Comparison of ENCODE assay signal across 10 cellular contexts in the genomic region with DNA sequence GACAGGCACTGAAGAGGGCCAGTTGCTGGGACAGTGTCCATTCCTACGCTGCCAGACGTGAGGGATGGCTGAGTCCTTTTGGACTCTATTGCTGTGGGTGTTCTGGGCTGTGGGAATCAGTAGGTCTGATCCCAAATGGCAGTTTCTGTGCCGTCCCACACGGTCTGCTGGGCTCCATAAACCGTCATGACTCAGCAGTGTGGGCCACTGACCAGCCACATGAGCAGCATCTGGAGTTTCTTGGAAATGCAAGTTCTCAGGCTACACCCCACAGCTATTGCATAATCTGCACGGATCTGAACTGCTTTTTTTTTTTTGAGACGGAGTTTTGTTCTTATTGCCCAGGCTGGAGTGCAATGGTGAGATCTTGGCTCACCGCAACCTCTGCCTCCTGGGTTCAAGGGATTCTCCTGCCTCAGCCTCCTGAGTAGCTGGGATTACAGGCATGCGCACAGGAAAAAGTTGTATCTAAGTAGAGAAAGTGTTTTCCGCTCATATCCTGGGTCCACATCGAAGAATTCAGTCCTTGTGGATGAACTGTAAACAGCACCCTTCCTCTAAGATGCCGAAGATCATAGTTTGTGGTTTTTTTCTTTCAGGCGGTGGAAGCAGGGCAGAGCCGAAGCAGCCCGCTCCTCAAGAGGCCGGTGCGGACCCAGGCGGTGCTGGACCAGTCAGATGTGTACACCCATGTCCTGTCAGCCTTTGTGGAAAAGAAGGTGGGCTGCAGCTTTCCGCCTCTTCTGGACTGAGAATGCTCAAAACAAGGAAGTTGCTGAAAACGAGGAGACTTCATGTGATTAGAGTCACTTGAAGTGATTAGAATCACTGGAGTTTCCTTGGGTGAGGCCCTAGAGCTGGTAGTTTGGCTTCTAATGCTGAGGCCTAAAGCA. TPM values are rescaled to one million over a fixed set of nuclear protein-coding genes. Genes with fewer than 3 reads are reported as not detected.
DNase-seq lines count a peak whose midpoint lies in the region; ATAC-seq and TF ChIP-seq lines count a peak whose summit lies in the region.
"Had no signal": no experiment of that assay in that cellular context is flagged by ENCODE, and none has a peak within 500 bp of the region (broad histone marks: within the 10 kb centered on the region; RNA-seq: fewer than 3 reads in every experiment).

No MANE protein-coding gene starts in this region.

- peak overlapping the region; percentile 41 for H3K27ac Mint-ChIP-seq in chondrocyte (ENCODE audit: unreplicated experiment)

- TF ChIP-seq RAD21 in Ishikawa (IDR thresholded peaks at IDR 0.05; ENCODE audit: low read depth), result no peak

- TF ChIP-seq CTCF in chondrocyte (IDR thresholded peaks at IDR 0.05), result no peak

- no peak for ATAC-seq in HG03432 (IDR thresholded peaks at IDR 0.05; ENCODE audit: unreplicated experiment)
- no peak for ATAC-seq in GM19351 (IDR thresholded peaks at IDR 0.05; ENCODE audit: unreplicated experiment)

- H3K4me3 Mint-ChIP-seq in chondrocyte (ENCODE audit: unreplicated experiment), result no peak overlapping the region

- no peak for TF ChIP-seq EP300 in Ishikawa (IDR thresholded peaks at IDR 0.05; ENCODE audit: borderline replicate concordance)

- no peaks in the 10 kb centered on the region for H3K27me3 Mint-ChIP-seq in chondrocyte (ENCODE audit: low read depth)

- no peaks in the 10 kb centered on the region for H3K9me3 Mint-ChIP-seq in chondrocyte (ENCODE audit: low read depth)

- DNase-seq in AG08396 (ENCODE audit: low spot score), result peak; percentile 50
- no peak for DNase-seq in chondrocyte (ENCODE audit: low spot score)
- DNase-seq in medulla oblongata (ENCODE audit: extremely low spot score), result peak; percentile 34
- DNase-seq in effector CD4-positive, alpha-beta T cell, result no peak
- DNase-seq in DMS 273 treated with DMSO at 0.1 percent for 48 hours (lab: John Stamatoyannopoulos, UW), result no peak
- DNase-seq: DND-41, MM.1S had no signal

- peaks cover 42% of the 10 kb centered on the region for H3K36me3 Mint-ChIP-seq in chondrocyte (ENCODE audit: low read depth)

- peaks cover 17% of the 10 kb centered on the region for H3K4me1 Mint-ChIP-seq in chondrocyte (ENCODE audit: low read depth)

TF ChIP-seq in Ishikawa, 13 proteins besides CTCF, POLR2A, EP300 and RAD21:
- TF ChIP-seq, protein P1, sequence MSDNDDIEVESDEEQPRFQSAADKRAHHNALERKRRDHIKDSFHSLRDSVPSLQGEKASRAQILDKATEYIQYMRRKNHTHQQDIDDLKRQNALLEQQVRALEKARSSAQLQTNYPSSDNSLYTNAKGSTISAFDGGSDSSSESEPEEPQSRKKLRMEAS (IDR thresholded peaks at IDR 0.05), result no peak
- TF ChIP-seq FOXM1 (IDR thresholded peaks at IDR 0.05; ENCODE audit: borderline replicate concordance, low read depth), result no peak
- TF ChIP-seq CEBPB (IDR thresholded peaks at IDR 0.05), result peak; percentile 86

RNA-seq across cellular contexts. Expression of a gene that starts 25.5 kb away (rescaled TPM):
- 22.5 to 26.8 TPM (median 24.6 TPM) in 3 replicates for total RNA-seq in chondrocyte

RNA-seq across cellular contexts. Expression of a gene that starts 57.5 kb away (rescaled TPM):
- 31.4 to 48.2 TPM (median 45.5 TPM) in 3 replicates for total RNA-seq in chondrocyte

Comparison
In these comparisons a context has a peak if more than half of its experiments do, and no peak if none do; other contexts are left out.
1. DNase-seq: peak in AG08396 (single experiment) and medulla oblongata (single experiment); none in chondrocyte (single experiment), effector CD4-positive, alpha-beta T cell (single experiment) and DMS 273 treated with DMSO at 0.1 percent for 48 hours (single experiment).